1 cellular context compared by ENCODE assay signal in genomic region chr7:39540320-39540719, GRCh38.
TF ChIP-seq lines count a peak whose summit lies in the region.

No MANE protein-coding gene starts in this region.

TF ChIP-seq in HepG2, 621 proteins besides CTCF, POLR2A, EP300 and RAD21 (continued from another document and continues in another):
- no peak for TF ChIP-seq ZNF142 (CRISPR knock-in tag; IDR thresholded peaks at IDR 0.05)
- TF ChIP-seq GATAD2A (CRISPR knock-in tag; IDR thresholded peaks at IDR 0.05): peak; percentile 73; the same call in 1 of the 2 replicates
- TF ChIP-seq ZGPAT (CRISPR knock-in tag; IDR thresholded peaks at IDR 0.05): 0 out of 2 replicates have a peak, but pooled peaks have one; percentile 17
- TF ChIP-seq MXD4 (CRISPR knock-in tag; IDR thresholded peaks at IDR 0.05): no peak
- TF ChIP-seq SRY (CRISPR knock-in tag; IDR thresholded peaks at IDR 0.05): no peak
- TF ChIP-seq DPF2 (CRISPR knock-in tag; IDR thresholded peaks at IDR 0.05; ENCODE audit: borderline replicate concordance, low read depth): peak; percentile 35; the same call in 1 of the 2 replicates
- no peak for TF ChIP-seq ZNF101 (CRISPR knock-in tag; IDR thresholded peaks at IDR 0.05; ENCODE audit: borderline replicate concordance, low read depth)
- no peak for TF ChIP-seq ZNF510 (CRISPR knock-in tag; IDR thresholded peaks at IDR 0.05; ENCODE audit: low read depth)
- TF ChIP-seq, protein P1, sequence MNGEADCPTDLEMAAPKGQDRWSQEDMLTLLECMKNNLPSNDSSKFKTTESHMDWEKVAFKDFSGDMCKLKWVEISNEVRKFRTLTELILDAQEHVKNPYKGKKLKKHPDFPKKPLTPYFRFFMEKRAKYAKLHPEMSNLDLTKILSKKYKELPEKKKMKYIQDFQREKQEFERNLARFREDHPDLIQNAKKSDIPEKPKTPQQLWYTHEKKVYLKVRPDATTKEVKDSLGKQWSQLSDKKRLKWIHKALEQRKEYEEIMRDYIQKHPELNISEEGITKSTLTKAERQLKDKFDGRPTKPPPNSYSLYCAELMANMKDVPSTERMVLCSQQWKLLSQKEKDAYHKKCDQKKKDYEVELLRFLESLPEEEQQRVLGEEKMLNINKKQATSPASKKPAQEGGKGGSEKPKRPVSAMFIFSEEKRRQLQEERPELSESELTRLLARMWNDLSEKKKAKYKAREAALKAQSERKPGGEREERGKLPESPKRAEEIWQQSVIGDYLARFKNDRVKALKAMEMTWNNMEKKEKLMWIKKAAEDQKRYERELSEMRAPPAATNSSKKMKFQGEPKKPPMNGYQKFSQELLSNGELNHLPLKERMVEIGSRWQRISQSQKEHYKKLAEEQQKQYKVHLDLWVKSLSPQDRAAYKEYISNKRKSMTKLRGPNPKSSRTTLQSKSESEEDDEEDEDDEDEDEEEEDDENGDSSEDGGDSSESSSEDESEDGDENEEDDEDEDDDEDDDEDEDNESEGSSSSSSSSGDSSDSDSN (CRISPR knock-in tag; IDR thresholded peaks at IDR 0.05): no peak
- TF ChIP-seq DMAP1 (CRISPR knock-in tag; IDR thresholded peaks at IDR 0.05): 0 out of 2 replicates have a peak, but pooled peaks have one; percentile 31
- TF ChIP-seq, protein P2, sequence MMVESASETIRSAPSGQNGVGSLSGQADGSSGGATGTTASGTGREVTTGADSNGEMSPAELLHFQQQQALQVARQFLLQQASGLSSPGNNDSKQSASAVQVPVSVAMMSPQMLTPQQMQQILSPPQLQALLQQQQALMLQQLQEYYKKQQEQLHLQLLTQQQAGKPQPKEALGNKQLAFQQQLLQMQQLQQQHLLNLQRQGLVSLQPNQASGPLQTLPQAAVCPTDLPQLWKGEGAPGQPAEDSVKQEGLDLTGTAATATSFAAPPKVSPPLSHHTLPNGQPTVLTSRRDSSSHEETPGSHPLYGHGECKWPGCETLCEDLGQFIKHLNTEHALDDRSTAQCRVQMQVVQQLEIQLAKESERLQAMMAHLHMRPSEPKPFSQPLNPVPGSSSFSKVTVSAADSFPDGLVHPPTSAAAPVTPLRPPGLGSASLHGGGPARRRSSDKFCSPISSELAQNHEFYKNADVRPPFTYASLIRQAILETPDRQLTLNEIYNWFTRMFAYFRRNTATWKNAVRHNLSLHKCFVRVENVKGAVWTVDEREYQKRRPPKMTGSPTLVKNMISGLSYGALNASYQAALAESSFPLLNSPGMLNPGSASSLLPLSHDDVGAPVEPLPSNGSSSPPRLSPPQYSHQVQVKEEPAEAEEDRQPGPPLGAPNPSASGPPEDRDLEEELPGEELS (CRISPR knock-in tag; IDR thresholded peaks at IDR 0.05): peak; percentile 61; the same call in 1 of the 2 replicates
- no peak for TF ChIP-seq FOXP1 (IDR thresholded peaks at IDR 0.05)
- TF ChIP-seq FOXP1 (CRISPR knock-in tag; IDR thresholded peaks at IDR 0.05): no peak
- TF ChIP-seq, protein P3, sequence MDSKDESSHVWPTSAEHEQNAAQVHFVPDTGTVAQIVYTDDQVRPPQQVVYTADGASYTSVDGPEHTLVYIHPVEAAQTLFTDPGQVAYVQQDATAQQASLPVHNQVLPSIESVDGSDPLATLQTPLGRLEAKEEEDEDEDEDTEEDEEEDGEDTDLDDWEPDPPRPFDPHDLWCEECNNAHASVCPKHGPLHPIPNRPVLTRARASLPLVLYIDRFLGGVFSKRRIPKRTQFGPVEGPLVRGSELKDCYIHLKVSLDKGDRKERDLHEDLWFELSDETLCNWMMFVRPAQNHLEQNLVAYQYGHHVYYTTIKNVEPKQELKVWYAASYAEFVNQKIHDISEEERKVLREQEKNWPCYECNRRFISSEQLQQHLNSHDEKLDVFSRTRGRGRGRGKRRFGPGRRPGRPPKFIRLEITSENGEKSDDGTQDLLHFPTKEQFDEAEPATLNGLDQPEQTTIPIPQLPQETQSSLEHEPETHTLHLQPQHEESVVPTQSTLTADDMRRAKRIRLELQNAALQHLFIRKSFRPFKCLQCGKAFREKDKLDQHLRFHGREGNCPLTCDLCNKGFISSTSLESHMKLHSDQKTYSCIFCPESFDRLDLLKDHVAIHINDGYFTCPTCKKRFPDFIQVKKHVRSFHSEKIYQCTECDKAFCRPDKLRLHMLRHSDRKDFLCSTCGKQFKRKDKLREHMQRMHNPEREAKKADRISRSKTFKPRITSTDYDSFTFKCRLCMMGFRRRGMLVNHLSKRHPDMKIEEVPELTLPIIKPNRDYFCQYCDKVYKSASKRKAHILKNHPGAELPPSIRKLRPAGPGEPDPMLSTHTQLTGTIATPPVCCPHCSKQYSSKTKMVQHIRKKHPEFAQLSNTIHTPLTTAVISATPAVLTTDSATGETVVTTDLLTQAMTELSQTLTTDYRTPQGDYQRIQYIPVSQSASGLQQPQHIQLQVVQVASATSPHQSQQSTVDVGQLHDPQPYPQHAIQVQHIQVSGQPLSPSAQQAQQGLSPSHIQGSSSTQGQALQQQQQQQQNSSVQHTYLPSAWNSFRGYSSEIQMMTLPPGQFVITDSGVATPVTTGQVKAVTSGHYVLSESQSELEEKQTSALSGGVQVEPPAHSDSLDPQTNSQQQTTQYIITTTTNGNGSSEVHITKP (CRISPR knock-in tag; IDR thresholded peaks at IDR 0.05; ENCODE audit: low read depth): no peak
- TF ChIP-seq, protein P4, sequence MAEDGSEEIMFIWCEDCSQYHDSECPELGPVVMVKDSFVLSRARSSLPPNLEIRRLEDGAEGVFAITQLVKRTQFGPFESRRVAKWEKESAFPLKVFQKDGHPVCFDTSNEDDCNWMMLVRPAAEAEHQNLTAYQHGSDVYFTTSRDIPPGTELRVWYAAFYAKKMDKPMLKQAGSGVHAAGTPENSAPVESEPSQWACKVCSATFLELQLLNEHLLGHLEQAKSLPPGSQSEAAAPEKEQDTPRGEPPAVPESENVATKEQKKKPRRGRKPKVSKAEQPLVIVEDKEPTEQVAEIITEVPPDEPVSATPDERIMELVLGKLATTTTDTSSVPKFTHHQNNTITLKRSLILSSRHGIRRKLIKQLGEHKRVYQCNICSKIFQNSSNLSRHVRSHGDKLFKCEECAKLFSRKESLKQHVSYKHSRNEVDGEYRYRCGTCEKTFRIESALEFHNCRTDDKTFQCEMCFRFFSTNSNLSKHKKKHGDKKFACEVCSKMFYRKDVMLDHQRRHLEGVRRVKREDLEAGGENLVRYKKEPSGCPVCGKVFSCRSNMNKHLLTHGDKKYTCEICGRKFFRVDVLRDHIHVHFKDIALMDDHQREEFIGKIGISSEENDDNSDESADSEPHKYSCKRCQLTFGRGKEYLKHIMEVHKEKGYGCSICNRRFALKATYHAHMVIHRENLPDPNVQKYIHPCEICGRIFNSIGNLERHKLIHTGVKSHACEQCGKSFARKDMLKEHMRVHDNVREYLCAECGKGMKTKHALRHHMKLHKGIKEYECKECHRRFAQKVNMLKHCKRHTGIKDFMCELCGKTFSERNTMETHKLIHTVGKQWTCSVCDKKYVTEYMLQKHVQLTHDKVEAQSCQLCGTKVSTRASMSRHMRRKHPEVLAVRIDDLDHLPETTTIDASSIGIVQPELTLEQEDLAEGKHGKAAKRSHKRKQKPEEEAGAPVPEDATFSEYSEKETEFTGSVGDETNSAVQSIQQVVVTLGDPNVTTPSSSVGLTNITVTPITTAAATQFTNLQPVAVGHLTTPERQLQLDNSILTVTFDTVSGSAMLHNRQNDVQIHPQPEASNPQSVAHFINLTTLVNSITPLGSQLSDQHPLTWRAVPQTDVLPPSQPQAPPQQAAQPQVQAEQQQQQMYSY (CRISPR knock-in tag; IDR thresholded peaks at IDR 0.05): no peak
- TF ChIP-seq ZBTB3 (CRISPR knock-in tag; IDR thresholded peaks at IDR 0.05; ENCODE audit: borderline replicate concordance, low read depth): no peak
- peak; percentile 90 for TF ChIP-seq ZNF652 (CRISPR knock-in tag; IDR thresholded peaks at IDR 0.05; ENCODE audit: borderline replicate concordance, low read depth)
- TF ChIP-seq SP5 (CRISPR knock-in tag; IDR thresholded peaks at IDR 0.05; ENCODE audit: borderline replicate concordance, low read depth): peak; percentile 32; the same call in 1 of the 2 replicates
- no peak for TF ChIP-seq SRSF4 (IDR thresholded peaks at IDR 0.05; ENCODE audit: low read depth, low read length, poor library complexity, severe bottlenecking)
- TF ChIP-seq MAFF (IDR thresholded peaks at IDR 0.05; ENCODE audit: low read depth, low read length): peak; percentile 56
- TF ChIP-seq NFKB2 (CRISPR knock-in tag; IDR thresholded peaks at IDR 0.05; ENCODE audit: borderline replicate concordance): no peak
- TF ChIP-seq TEAD3 (CRISPR knock-in tag; optimal IDR thresholded peaks at IDR 0.05; ENCODE audit: borderline replicate concordance): peak; percentile 43
- TF ChIP-seq REL (CRISPR knock-in tag; conservative IDR thresholded peaks at IDR 0.05): no peak
- TF ChIP-seq ZNF264 (CRISPR knock-in tag; IDR thresholded peaks at IDR 0.05): no peak
- no peak for TF ChIP-seq ZNF260 (CRISPR knock-in tag; IDR thresholded peaks at IDR 0.05; ENCODE audit: borderline replicate concordance, low read depth)
- TF ChIP-seq, protein P5, sequence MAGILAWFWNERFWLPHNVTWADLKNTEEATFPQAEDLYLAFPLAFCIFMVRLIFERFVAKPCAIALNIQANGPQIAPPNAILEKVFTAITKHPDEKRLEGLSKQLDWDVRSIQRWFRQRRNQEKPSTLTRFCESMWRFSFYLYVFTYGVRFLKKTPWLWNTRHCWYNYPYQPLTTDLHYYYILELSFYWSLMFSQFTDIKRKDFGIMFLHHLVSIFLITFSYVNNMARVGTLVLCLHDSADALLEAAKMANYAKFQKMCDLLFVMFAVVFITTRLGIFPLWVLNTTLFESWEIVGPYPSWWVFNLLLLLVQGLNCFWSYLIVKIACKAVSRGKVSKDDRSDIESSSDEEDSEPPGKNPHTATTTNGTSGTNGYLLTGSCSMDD (CRISPR knock-in tag; IDR thresholded peaks at IDR 0.05): no peak
- TF ChIP-seq CREM (IDR thresholded peaks at IDR 0.05): peak; percentile 51; the same call in 1 of the 2 replicates
- TF ChIP-seq CREM (CRISPR knock-in tag; IDR thresholded peaks at IDR 0.05): no peak
- TF ChIP-seq ARID4A (CRISPR knock-in tag; IDR thresholded peaks at IDR 0.05; ENCODE audit: borderline replicate concordance): no peak; the same call in 1 of the 2 replicates
